ENCODE assay signal across 8 cellular contexts in the genomic region with DNA sequence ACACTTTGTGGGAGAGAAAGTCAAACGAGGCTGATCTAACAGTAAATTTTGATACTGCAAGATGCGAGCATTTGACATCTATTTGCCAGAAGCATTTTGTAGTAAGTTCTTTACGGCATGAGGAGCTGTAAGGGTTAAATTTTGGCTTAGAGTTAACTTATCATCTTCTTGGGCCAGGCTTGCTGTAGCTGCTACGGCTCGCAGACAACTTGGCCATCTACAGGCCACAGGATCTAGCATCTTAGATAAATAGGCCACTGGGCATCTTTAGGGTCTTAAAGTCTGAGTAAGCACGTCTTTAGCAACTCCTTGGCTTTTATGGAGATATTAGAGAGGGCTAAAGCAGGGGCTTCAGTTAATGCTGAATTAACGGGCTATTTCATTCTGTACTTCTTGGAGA.
A peak's percentile ranks its signal among the peaks of the same experiment; 100 is the strongest.
DNase-seq lines count a peak whose midpoint lies in the region; ATAC-seq and TF ChIP-seq lines count a peak whose summit lies in the region.
"Not testable (repeated sequence)": the region's sequence is repeated elsewhere in the genome, so short reads cannot be mapped to it uniquely, and the experiment has no call there.

No MANE protein-coding gene starts in this region.

- not testable (repeated sequence) for H3K27me3 Mint-ChIP-seq in CD4-positive, alpha-beta T cell; activated CD4-positive, alpha-beta T cell treated with anti-CD3 and anti-CD28 coated beads for 36 hours; activated T-helper 17 cell treated with anti-CD3 and anti-CD28 coated beads, Interleukin-2, amount 50 U/mL, for 72 hours; nephron (ENCODE audit: low read depth)
- peaks cover 20% of the 10 kb centered on the region for H3K27me3 Mint-ChIP-seq in central memory CD8-positive, alpha-beta T cell

- H3K9me3 Mint-ChIP-seq in CD4-positive, alpha-beta T cell; activated CD4-positive, alpha-beta T cell treated with anti-CD3 and anti-CD28 coated beads for 36 hours (ENCODE audit: low read depth); activated T-helper 17 cell treated with anti-CD3 and anti-CD28 coated beads, Interleukin-2, amount 50 U/mL, for 72 hours; central memory CD8-positive, alpha-beta T cell; nephron: not testable (repeated sequence)

- ATAC-seq in CD4-positive, alpha-beta T cell (ENCODE audit: poor library complexity); activated CD4-positive, alpha-beta T cell treated with anti-CD3 and anti-CD28 coated beads for 36 hours; activated T-helper 17 cell treated with anti-CD3 and anti-CD28 coated beads, Interleukin-2, amount 50 U/mL, for 72 hours (replicated peaks); central memory CD8-positive, alpha-beta T cell (replicated peaks; ENCODE audit: extremely low read depth, poor library complexity, severe bottlenecking): not testable (repeated sequence)

- H4K20me1 ChIP-seq in hepatocyte (ENCODE audit: insufficient read depth, poor library complexity, severe bottlenecking): not testable (repeated sequence)

- intact Hi-C loops in CD4-positive, alpha-beta T cell (cut with DNase I, micrococcal nuclease); activated CD4-positive, alpha-beta T cell treated with anti-CD3 and anti-CD28 coated beads for 36 hours (cut with DNase I, micrococcal nuclease); thyroid gland (cut with DNase I): not testable (repeated sequence)

- CTCF ChIA-PET in CD4-positive, alpha-beta T cell (lab: Charles Lee): not testable (repeated sequence)
- CTCF ChIA-PET in activated CD4-positive, alpha-beta T cell treated with anti-CD3 and anti-CD28 coated beads for 36 hours (lab: Charles Lee): interaction anchor here (0.6 to 0.7 kb wide), 2 partner anchors 12 to 171 kb away, joined by 3 read pairs; no protein-coding TSS in a partner anchor

- peaks cover 51% of the 10 kb centered on the region for H3K4me1 Mint-ChIP-seq in CD4-positive, alpha-beta T cell (ENCODE audit: low read depth)
- peaks cover 29% of the 10 kb centered on the region for H3K4me1 Mint-ChIP-seq in activated CD4-positive, alpha-beta T cell treated with anti-CD3 and anti-CD28 coated beads for 36 hours
- H3K4me1 Mint-ChIP-seq in activated T-helper 17 cell treated with anti-CD3 and anti-CD28 coated beads, Interleukin-2, amount 50 U/mL, for 72 hours: peaks cover 31% of the 10 kb centered on the region
- peaks cover 16% of the 10 kb centered on the region for H3K4me1 Mint-ChIP-seq in central memory CD8-positive, alpha-beta T cell
- peaks cover 31% of the 10 kb centered on the region for H3K4me1 Mint-ChIP-seq in nephron

- H3K36me3 Mint-ChIP-seq in CD4-positive, alpha-beta T cell (ENCODE audit: low read depth); activated CD4-positive, alpha-beta T cell treated with anti-CD3 and anti-CD28 coated beads for 36 hours (ENCODE audit: low read depth); central memory CD8-positive, alpha-beta T cell (ENCODE audit: insufficient read depth); nephron (ENCODE audit: low read depth): not testable (repeated sequence)
- H3K36me3 Mint-ChIP-seq in activated T-helper 17 cell treated with anti-CD3 and anti-CD28 coated beads, Interleukin-2, amount 50 U/mL, for 72 hours (ENCODE audit: low read depth): peaks cover 34% of the 10 kb centered on the region

- 33% methylated on average over 7 of the region's 7 CpGs for WGBS in hepatocyte (ENCODE audit: low lambda C conversion rate, missing lambda C conversion rate)
- WGBS in thyroid gland, 2 donors: 27 to 29% methylated on average over 7 of the region's 7 CpGs

- not testable (repeated sequence) for TF ChIP-seq CTCF in CD4-positive, alpha-beta T cell (IDR thresholded peaks at IDR 0.05); hepatocyte (IDR thresholded peaks at IDR 0.05; ENCODE audit: poor library complexity); nephron (IDR thresholded peaks at IDR 0.05; ENCODE audit: unreplicated experiment in 3 of 3); thyroid gland (IDR thresholded peaks at IDR 0.05)

- not testable (repeated sequence) for H3K9me2 ChIP-seq in hepatocyte (replicated peaks; ENCODE audit: insufficient read depth)

- peak overlapping the region; percentile 90 for H3K27ac Mint-ChIP-seq in CD4-positive, alpha-beta T cell
- peak overlapping the region; percentile 87 for H3K27ac Mint-ChIP-seq in activated CD4-positive, alpha-beta T cell treated with anti-CD3 and anti-CD28 coated beads for 36 hours
- peak overlapping the region; percentile 99 for H3K27ac Mint-ChIP-seq in activated T-helper 17 cell treated with anti-CD3 and anti-CD28 coated beads, Interleukin-2, amount 50 U/mL, for 72 hours
- peak overlapping the region; percentile 90 for H3K27ac Mint-ChIP-seq in central memory CD8-positive, alpha-beta T cell (ENCODE audit: low read depth)
- H3K27ac Mint-ChIP-seq in nephron: peak overlapping the region; percentile 56 to 68 (median 58)

- DNase-seq in CD4-positive, alpha-beta T cell: peak in 1 of 10 experiments; percentile 18
- peak; percentile 78 for DNase-seq in OCI-M1 (lab: John Stamatoyannopoulos, UW)
- DNase-seq in activated CD4-positive, alpha-beta T cell treated with anti-CD3 and anti-CD28 coated beads for 36 hours; central memory CD8-positive, alpha-beta T cell (ENCODE audit: low spot score in 2 of 2); hepatocyte (ENCODE audit: low spot score); thyroid gland: not testable (repeated sequence)

- not testable (repeated sequence) for H3K27me3 ChIP-seq in CD4-positive, alpha-beta T cell (ENCODE audit: control insufficient read depth, insufficient read depth, low read length); hepatocyte; thyroid gland

- H3K4me3 Mint-ChIP-seq in CD4-positive, alpha-beta T cell: peak overlapping the region; percentile 80
- peak overlapping the region; percentile 58 for H3K4me3 Mint-ChIP-seq in activated CD4-positive, alpha-beta T cell treated with anti-CD3 and anti-CD28 coated beads for 36 hours
- peak overlapping the region; percentile 90 for H3K4me3 Mint-ChIP-seq in activated T-helper 17 cell treated with anti-CD3 and anti-CD28 coated beads, Interleukin-2, amount 50 U/mL, for 72 hours
- H3K4me3 Mint-ChIP-seq in central memory CD8-positive, alpha-beta T cell: peak overlapping the region; percentile 65
- peak overlapping the region in 1 of 3 experiments; percentile 7 for H3K4me3 Mint-ChIP-seq in nephron

- H3K36me3 ChIP-seq in hepatocyte (replicated peaks; ENCODE audit: insufficient read depth, low read depth); thyroid gland: not testable (repeated sequence)

- peak overlapping the region; percentile 53 for H3K27ac ChIP-seq in CD4-positive, alpha-beta T cell (ENCODE audit: low read depth, low read length)
- H3K27ac ChIP-seq in hepatocyte: peak overlapping the region; percentile 83
- peak overlapping the region; percentile 63 to 73 (median 70) for H3K27ac ChIP-seq in thyroid gland

- H3K4me3 ChIP-seq in hepatocyte: peak overlapping the region; percentile 31
- H3K4me3 ChIP-seq in thyroid gland (replicated peaks in 1 of 3): not testable (repeated sequence)

- peak overlapping the region; percentile 63 for H3K4me2 ChIP-seq in hepatocyte

- not testable (repeated sequence) for H3K9me3 ChIP-seq in CD4-positive, alpha-beta T cell (ENCODE audit: control insufficient read depth, low read length); hepatocyte (ENCODE audit: low read depth); thyroid gland

- POLR2A ChIA-PET in CD4-positive, alpha-beta T cell (lab: Charles Lee); activated CD4-positive, alpha-beta T cell treated with anti-CD3 and anti-CD28 coated beads for 36 hours (lab: Charles Lee): not testable (repeated sequence)

- not testable (repeated sequence) for TF ChIP-seq POLR2A in thyroid gland (IDR thresholded peaks at IDR 0.05)

- not testable (repeated sequence) for H2AFZ ChIP-seq in hepatocyte

- H3K4me1 ChIP-seq in hepatocyte (ENCODE audit: insufficient read depth) (peaks cover 27% of the 10 kb centered on the region), thyroid gland (peaks cover 17 to 26% of the 10 kb centered on the region in 2 donors)

- H3K79me2 ChIP-seq in hepatocyte: not testable (repeated sequence)
